26 cellular contexts compared by ENCODE assay signal in genomic region chr1:214295934-214296333, GRCh38. TPM values are rescaled to one million over a fixed set of nuclear protein-coding genes. Genes with fewer than 3 reads are reported as not detected.
DNase-seq lines count a peak whose midpoint lies in the region; ATAC-seq, FAIRE-seq and TF ChIP-seq lines count a peak whose summit lies in the region.
"Had no signal": no experiment of that assay in that cellular context is flagged by ENCODE, and none has a peak within 500 bp of the region (broad histone marks: within the 10 kb centered on the region; RNA-seq: fewer than 3 reads in every experiment).

No MANE protein-coding gene starts in this region.

- H3K79me2 ChIP-seq in PC-9 (ENCODE audit: low read depth), result peaks cover 32% of the 10 kb centered on the region; the same call in 1 of the 2 replicates

- TF ChIP-seq CTCF in D721Med (IDR thresholded peaks at IDR 0.05; ENCODE audit: insufficient read depth, missing control alignments) (no peak), PC-9 (conservative IDR thresholded peaks at IDR 0.05) (no peak), nephron progenitor cell (IDR thresholded peaks at IDR 0.05) (no peak), CD14-positive monocyte (IDR thresholded peaks at IDR 0.05) (no peak)

- BruUV-seq in PC-9 (replicated peaks; lab: Mats Ljungman, UMichigan), result no TSS peak

- H4K20me1 ChIP-seq in PC-9 (ENCODE audit: insufficient read depth), result no peaks in the 10 kb centered on the region

- no peak overlapping the region for H2AFZ ChIP-seq in PC-9

- peaks cover 37% of the 10 kb centered on the region for H3K4me1 ChIP-seq in PC-9 (replicated peaks; ENCODE audit: insufficient read depth)
- H3K4me1 ChIP-seq: adrenal gland, BE2C, Peyer's patch had no signal

- no peaks in the 10 kb centered on the region for H3K36me3 ChIP-seq in PC-9 (ENCODE audit: low read depth)
- H3K36me3 ChIP-seq: adrenal gland, BE2C, Peyer's patch, tibial nerve had no signal

- H3K4me3 Mint-ChIP-seq in nephron progenitor cell (peak overlapping the region; percentile 44), CD14-positive monocyte (no peak overlapping the region)
- H3K4me3 Mint-ChIP-seq: activated CD8-positive, alpha-beta memory T cell treated with anti-CD3 and anti-CD28 coated beads, Interleukin-2, amount 10 ng/mL, durations not matched to agents 7 days and 5 days; activated T-cell treated with anti-CD3 and anti-CD28 coated beads, Interleukin-2, amount 50 U/mL, for 72 hours; brain; naive thymus-derived CD8-positive, alpha-beta T cell had no signal

- CTCF ChIA-PET in PC-9 (lab: Charles Lee), result no interaction called here

- no peak for TF ChIP-seq POLR2A in GM12892 (IDR thresholded peaks at IDR 0.05; ENCODE audit: low read depth, low read length)

- no peak overlapping the region for H3K4me3 ChIP-seq in PC-9
- H3K4me3 ChIP-seq: adrenal gland, Peyer's patch, tibial nerve had no signal

- intact Hi-C loops in PC-9 (cut with micrococcal nuclease; ENCODE audit: unreplicated experiment) (no loop called here), CD14-positive monocyte (cut with micrococcal nuclease) (no loop called here)

- peak; percentile 44 for ATAC-seq in HG03159 (IDR thresholded peaks at IDR 0.05; ENCODE audit: unreplicated experiment)
- no peak for ATAC-seq in HG03469 (IDR thresholded peaks at IDR 0.05; ENCODE audit: unreplicated experiment)
- no peak for ATAC-seq in GM21381 (IDR thresholded peaks at IDR 0.05; ENCODE audit: unreplicated experiment)
- ATAC-seq: activated CD8-positive, alpha-beta memory T cell treated with anti-CD3 and anti-CD28 coated beads, Interleukin-2, amount 10 ng/mL, durations not matched to agents 7 days and 5 days; activated T-cell treated with anti-CD3 and anti-CD28 coated beads, Interleukin-2, amount 50 U/mL, for 72 hours; naive thymus-derived CD8-positive, alpha-beta T cell had no signal

- H3K27ac Mint-ChIP-seq in nephron progenitor cell, result peak overlapping the region; percentile 94
- H3K27ac Mint-ChIP-seq in CD14-positive monocyte, result no peak overlapping the region
- H3K27ac Mint-ChIP-seq: activated CD8-positive, alpha-beta memory T cell treated with anti-CD3 and anti-CD28 coated beads, Interleukin-2, amount 10 ng/mL, durations not matched to agents 7 days and 5 days; activated T-cell treated with anti-CD3 and anti-CD28 coated beads, Interleukin-2, amount 50 U/mL, for 72 hours had no signal

- H3K4me2 ChIP-seq in PC-9, result peak overlapping the region; percentile 56; the same call in 1 of the 2 replicates

- no peaks in the 10 kb centered on the region; the same call in 1 of the 2 replicates for H3K9me2 ChIP-seq in PC-9 (ENCODE audit: insufficient read depth)

- DNase-seq in D721Med (ENCODE audit: insufficient read length, low spot score), result no peak
- no peak for DNase-seq in PC-9
- no peak for DNase-seq in nephron progenitor cell
- no peak for DNase-seq in GM12892 (ENCODE audit: insufficient read length)
- DNase-seq in CD14-positive monocyte (ENCODE audit: low spot score), result no peak
- DNase-seq: ACHN; activated CD8-positive, alpha-beta memory T cell treated with anti-CD3 and anti-CD28 coated beads, Interleukin-2, amount 10 ng/mL, durations not matched to agents 7 days and 5 days; activated naive CD4-positive, alpha-beta T cell; activated T-cell treated with anti-CD3 and anti-CD28 coated beads, Interleukin-2, amount 50 U/mL, for 72 hours; adrenal gland; BE2C; DMS53; glutamatergic neuron; KBM-7; naive thymus-derived CD8-positive, alpha-beta T cell; NCI-H510A treated with DMSO at 0.1 percent for 48 hours; Peyer's patch; SIG-M5; SW 1271 had no signal

- peaks cover 18% of the 10 kb centered on the region; the same call in 1 of the 2 replicates for H3F3A ChIP-seq in PC-9 (ENCODE audit: insufficient read depth, low read depth)

- H3K4me1 Mint-ChIP-seq in nephron progenitor cell, result peaks cover 64% of the 10 kb centered on the region
- H3K4me1 Mint-ChIP-seq in CD14-positive monocyte, result peaks cover 23% of the 10 kb centered on the region
- H3K4me1 Mint-ChIP-seq: activated CD8-positive, alpha-beta memory T cell treated with anti-CD3 and anti-CD28 coated beads, Interleukin-2, amount 10 ng/mL, durations not matched to agents 7 days and 5 days had no signal

- H3K9me3 Mint-ChIP-seq in nephron progenitor cell (peaks cover 14% of the 10 kb centered on the region), CD14-positive monocyte (peaks cover 0 to 5% (median 0%) of the 10 kb centered on the region in 7 donors)
- H3K9me3 Mint-ChIP-seq: activated T-cell treated with anti-CD3 and anti-CD28 coated beads, Interleukin-2, amount 50 U/mL, for 72 hours; brain; naive thymus-derived CD8-positive, alpha-beta T cell had no signal

- peaks cover 28% of the 10 kb centered on the region for H3K36me3 Mint-ChIP-seq in nephron progenitor cell (ENCODE audit: low read depth)
- peaks cover 8 to 14% of the 10 kb centered on the region in 2 donors for H3K36me3 Mint-ChIP-seq in CD14-positive monocyte

- FAIRE-seq in D721Med (lab: Jason Lieb, UNC) (peak; percentile 56), GM12892 (lab: Jason Lieb, UNC) (no peak)
- FAIRE-seq: G401.6, keratinocyte had no signal

- peaks cover 4% of the 10 kb centered on the region for H3K27me3 Mint-ChIP-seq in nephron progenitor cell (ENCODE audit: low read depth, poor library complexity)
- H3K27me3 Mint-ChIP-seq in CD14-positive monocyte (ENCODE audit: low read depth in 3 of 3), result no peaks in the 10 kb centered on the region
- H3K27me3 Mint-ChIP-seq: activated CD8-positive, alpha-beta memory T cell treated with anti-CD3 and anti-CD28 coated beads, Interleukin-2, amount 10 ng/mL, durations not matched to agents 7 days and 5 days; naive thymus-derived CD8-positive, alpha-beta T cell had no signal

- no peaks in the 10 kb centered on the region for H3K27me3 ChIP-seq in PC-9 (ENCODE audit: insufficient read depth, low read depth)
- H3K27me3 ChIP-seq: adrenal gland, BE2C, Peyer's patch, tibial nerve had no signal

- H3K27ac ChIP-seq in PC-9, result peak overlapping the region; percentile 65
- H3K27ac ChIP-seq: adrenal gland, Peyer's patch, tibial nerve had no signal

- POLR2A ChIA-PET in PC-9 (lab: Charles Lee; ENCODE audit: unreplicated experiment), result no interaction called here

- H3K9me3 ChIP-seq in PC-9 (ENCODE audit: insufficient read depth, low read depth), result no peaks in the 10 kb centered on the region
- H3K9me3 ChIP-seq: adrenal gland, BE2C, Peyer's patch, tibial nerve had no signal

RNA-seq across cellular contexts. Expression of gene SMYD2, which starts 15.0 kb away (rescaled TPM):
- total RNA-seq in PC-9 (2021), result 36.4 and 41.2 TPM in 2 replicates
- 21.9 TPM for polyA plus RNA-seq in GM12892 (2012; ENCODE audit: missing spikeins)
- polyA plus RNA-seq in CD14-positive monocyte, result 10 to 100 TPM; 23.6 to 28.4 TPM
